In the genomic region with DNA sequence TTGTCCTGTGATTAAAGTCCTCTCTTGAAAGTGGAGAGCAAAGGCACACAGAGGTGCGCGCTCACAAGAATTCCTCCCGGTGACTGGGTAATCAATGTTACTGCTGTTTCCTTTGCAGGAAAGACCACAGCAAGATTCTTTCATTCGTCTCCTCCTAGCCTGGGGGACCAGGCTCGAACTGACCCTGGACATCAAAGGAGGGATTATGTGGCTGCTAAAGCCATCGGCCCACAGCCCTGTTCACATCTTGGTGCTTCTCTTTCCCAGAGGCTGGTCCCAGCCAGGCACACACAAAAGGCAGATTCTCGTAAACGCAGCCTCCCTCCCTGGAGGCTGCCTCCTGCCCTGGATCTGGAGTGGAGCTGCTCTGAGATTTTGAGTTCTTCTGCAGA, we compare ENCODE assay signal across 20 cellular contexts.
DNase-seq lines count a peak whose midpoint lies in the region; ATAC-seq, FAIRE-seq and TF ChIP-seq lines count a peak whose summit lies in the region.
"Had no signal": no experiment of that assay in that cellular context is flagged by ENCODE, and none has a peak within 500 bp of the region (broad histone marks: within the 10 kb centered on the region; RNA-seq: fewer than 3 reads in every experiment).

No MANE protein-coding gene starts in this region.

- TF ChIP-seq POLR2A in heart left ventricle (IDR thresholded peaks at IDR 0.05) = no peak

- no peaks in the 10 kb centered on the region for H3K9me3 ChIP-seq in heart left ventricle
- H3K9me3 ChIP-seq in T-helper 17 cell (ENCODE audit: control insufficient read depth, low read length, poor library complexity, severe bottlenecking) = no peaks in the 10 kb centered on the region
- H3K9me3 ChIP-seq: lower lobe of right lung had no signal

- intact Hi-C loops in heart left ventricle (cut with DNase I) = no loop called here
- intact Hi-C loops in Right ventricle myocardium inferior (cut with DNase I) = loop anchor here (5.0 kb wide), 1 partner anchor 79 kb away; no protein-coding TSS in a partner anchor

- peaks cover 13 to 98% (median 64%) of the 10 kb centered on the region in 12 donors for H3K4me1 ChIP-seq in heart left ventricle

- ATAC-seq in heart left ventricle (no peak), Right ventricle myocardium inferior (no peak), T-helper 17 cell (no peak)
- ATAC-seq: activated CD8-positive, alpha-beta memory T cell treated with anti-CD3 and anti-CD28 coated beads, Interleukin-2, amount 10 ng/mL, durations not matched to agents 7 days and 5 days; lower lobe of right lung; natural killer cell treated with Interleukin-12 subunit alpha and Interleukin-12 subunit beta and Interleukin-15 and Interleukin-18, amount 100 ng/mL, for 72 hours had no signal

- H3K4me1 Mint-ChIP-seq in progenitor cell of endocrine pancreas (ENCODE audit: low read depth) (peaks cover 8% of the 10 kb centered on the region), type B pancreatic cell (ENCODE audit: unreplicated experiment) (peaks cover 50% of the 10 kb centered on the region), T-helper 17 cell (peaks cover 3% of the 10 kb centered on the region)

- H3K27ac Mint-ChIP-seq in progenitor cell of endocrine pancreas = peak overlapping the region; percentile 92
- peak overlapping the region; percentile 66 for H3K27ac Mint-ChIP-seq in type B pancreatic cell
- no peak overlapping the region for H3K27ac Mint-ChIP-seq in T-helper 17 cell
- H3K27ac Mint-ChIP-seq: activated B cell treated with CpG ODN at 0.5 μM for 24 hours; activated CD8-positive, alpha-beta memory T cell treated with anti-CD3 and anti-CD28 coated beads, Interleukin-2, amount 10 ng/mL, durations not matched to agents 7 days and 5 days; natural killer cell treated with Interleukin-12 subunit alpha and Interleukin-12 subunit beta and Interleukin-15 and Interleukin-18, amount 100 ng/mL, for 72 hours; T-helper 1 cell treated with Interleukin-12 subunit alpha and Interleukin-12 subunit beta and Interleukin-4 antibody, amounts not matched to agents 30 μg/mL and 1 μg/mL, for 36 hours had no signal

- H3K27ac ChIP-seq in heart left ventricle = peak overlapping the region in 10 of 12 donors; percentile 3 to 86 (median 68)
- H3K27ac ChIP-seq: lower lobe of right lung had no signal

- WGBS in heart left ventricle, 4 donors = 70 to 74% (median 72%) methylated on average over 8 of the region's 8 CpGs

- TF ChIP-seq CTCF in heart left ventricle (IDR thresholded peaks at IDR 0.05) (no peak), progenitor cell of endocrine pancreas (IDR thresholded peaks at IDR 0.05; ENCODE audit: unreplicated experiment) (no peak), type B pancreatic cell (conservative IDR thresholded peaks at IDR 0.05) (no peak)

- H3K4me3 ChIP-seq in heart left ventricle = no peak overlapping the region
- H3K4me3 ChIP-seq: lower lobe of right lung had no signal

- H3K4me3 Mint-ChIP-seq in progenitor cell of endocrine pancreas (ENCODE audit: low read depth) = no peak overlapping the region
- peak overlapping the region; percentile 43 for H3K4me3 Mint-ChIP-seq in type B pancreatic cell
- H3K4me3 Mint-ChIP-seq in T-helper 17 cell = no peak overlapping the region
- H3K4me3 Mint-ChIP-seq: activated B cell treated with CpG ODN at 0.5 μM for 24 hours; activated CD8-positive, alpha-beta memory T cell treated with anti-CD3 and anti-CD28 coated beads, Interleukin-2, amount 10 ng/mL, durations not matched to agents 7 days and 5 days; natural killer cell treated with Interleukin-12 subunit alpha and Interleukin-12 subunit beta and Interleukin-15 and Interleukin-18, amount 100 ng/mL, for 72 hours; T-helper 1 cell treated with Interleukin-12 subunit alpha and Interleukin-12 subunit beta and Interleukin-4 antibody, amounts not matched to agents 30 μg/mL and 1 μg/mL, for 36 hours had no signal

- H3K27me3 ChIP-seq in heart left ventricle = no peaks in the 10 kb centered on the region

- H3K27me3 Mint-ChIP-seq in progenitor cell of endocrine pancreas (no peaks in the 10 kb centered on the region), type B pancreatic cell (no peaks in the 10 kb centered on the region), T-helper 17 cell (no peaks in the 10 kb centered on the region)
- H3K27me3 Mint-ChIP-seq: activated B cell treated with CpG ODN at 0.5 μM for 24 hours; activated CD8-positive, alpha-beta memory T cell treated with anti-CD3 and anti-CD28 coated beads, Interleukin-2, amount 10 ng/mL, durations not matched to agents 7 days and 5 days; natural killer cell treated with Interleukin-12 subunit alpha and Interleukin-12 subunit beta and Interleukin-15 and Interleukin-18, amount 100 ng/mL, for 72 hours had no signal

- H3K36me3 ChIP-seq in heart left ventricle = peaks cover 0 to 85% (median 53%) of the 10 kb centered on the region in 9 donors

- no peak for FAIRE-seq in HTR-8/SVneo (lab: Jason Lieb, UNC)
- FAIRE-seq: GM18507, GM19239 had no signal

- DNase-seq in heart left ventricle = no peak
- DNase-seq in Right ventricle myocardium inferior (ENCODE audit: missing footprints) = no peak
- peak; percentile 75 for DNase-seq in foreskin melanocyte
- DNase-seq in progenitor cell of endocrine pancreas (ENCODE audit: low spot score, unreplicated experiment) = no peak
- DNase-seq in type B pancreatic cell (ENCODE audit: extremely low spot score, unreplicated experiment) = no peak
- DNase-seq in HTR-8/SVneo (ENCODE audit: insufficient read length, low spot score) = no peak
- DNase-seq in ureter (ENCODE audit: low spot score) = no peak
- no peak for DNase-seq in T-helper 17 cell
- DNase-seq: activated B cell treated with CpG ODN at 0.5 μM for 24 hours; activated CD8-positive, alpha-beta memory T cell treated with anti-CD3 and anti-CD28 coated beads, Interleukin-2, amount 10 ng/mL, durations not matched to agents 7 days and 5 days; activated gamma-delta T cell; effector CD4-positive, alpha-beta T cell; lower lobe of right lung; MM.1S; NCI-H1694; stimulated activated CD4-positive, alpha-beta T cell treated with anti-CD3 and anti-CD28 coated beads, Interleukin-4, amount 100 ng/mL, for 4 hours had no signal

- no peaks in the 10 kb centered on the region for H3K9me3 Mint-ChIP-seq in progenitor cell of endocrine pancreas (ENCODE audit: low read depth)
- H3K9me3 Mint-ChIP-seq in type B pancreatic cell = no peaks in the 10 kb centered on the region
- H3K9me3 Mint-ChIP-seq: activated B cell treated with CpG ODN at 0.5 μM for 24 hours; natural killer cell treated with Interleukin-12 subunit alpha and Interleukin-12 subunit beta and Interleukin-15 and Interleukin-18, amount 100 ng/mL, for 72 hours; T-helper 1 cell treated with Interleukin-12 subunit alpha and Interleukin-12 subunit beta and Interleukin-4 antibody, amounts not matched to agents 30 μg/mL and 1 μg/mL, for 36 hours had no signal

- H3K36me3 Mint-ChIP-seq in progenitor cell of endocrine pancreas (ENCODE audit: insufficient read depth) = peaks cover 33% of the 10 kb centered on the region
- peaks cover 49% of the 10 kb centered on the region for H3K36me3 Mint-ChIP-seq in type B pancreatic cell
- H3K36me3 Mint-ChIP-seq in T-helper 17 cell (ENCODE audit: low read depth) = no peaks in the 10 kb centered on the region
- H3K36me3 Mint-ChIP-seq: activated CD8-positive, alpha-beta memory T cell treated with anti-CD3 and anti-CD28 coated beads, Interleukin-2, amount 10 ng/mL, durations not matched to agents 7 days and 5 days; natural killer cell treated with Interleukin-12 subunit alpha and Interleukin-12 subunit beta and Interleukin-15 and Interleukin-18, amount 100 ng/mL, for 72 hours had no signal
